In the genomic region with DNA sequence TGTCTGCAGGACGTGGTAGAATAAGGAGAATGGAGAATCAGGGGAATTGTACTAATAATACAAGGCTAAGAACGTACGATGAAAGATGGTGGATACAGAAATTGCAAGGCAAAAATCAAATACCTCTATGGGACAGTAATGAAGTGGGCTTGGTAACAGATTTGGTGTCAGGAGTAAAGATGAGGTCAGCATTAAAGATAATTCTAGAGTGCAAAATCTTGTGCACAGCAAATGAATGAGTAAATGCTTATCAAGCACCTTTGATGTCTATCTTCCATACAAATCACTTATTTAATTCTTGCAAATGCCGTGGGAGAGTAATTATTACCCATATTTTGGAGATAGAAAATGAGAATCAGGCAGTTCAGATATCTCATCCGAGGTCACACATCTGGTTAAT, we compare ENCODE assay signal across 37 cellular contexts.
"Had no signal": no experiment of that assay in that cellular context is flagged by ENCODE, and none has a peak within 500 bp of the region (broad histone marks: within the 10 kb centered on the region; RNA-seq: fewer than 3 reads in every experiment).

No MANE protein-coding gene starts in this region.

- H3K4me3 Mint-ChIP-seq: activated B cell treated with CpG ODN at 0.5 μM for 24 hours; activated CD4-positive, alpha-beta memory T cell treated with anti-CD3 and anti-CD28 coated beads for 36 hours; activated CD4-positive, alpha-beta T cell treated with anti-CD3 and anti-CD28 coated beads, Interleukin-2, amount 10 ng/mL, durations not matched to agents 24 days and 14 days; activated CD8-positive, alpha-beta T cell treated with anti-CD3 and anti-CD28 coated beads for 36 hours; activated naive CD4-positive, alpha-beta T cell treated with anti-CD3 and anti-CD28 coated beads, Interleukin-2, amount 10 ng/mL, durations not matched to agents 7 days and 5 days; activated naive CD8-positive, alpha-beta T cell treated with anti-CD3 and anti-CD28 coated beads for 36 hours; activated T-cell treated with anti-CD3 and anti-CD28 coated beads, Interleukin-2, amount 50 U/mL, for 4 hours; activated T-cell treated with anti-CD3 and anti-CD28 coated beads, Interleukin-2, amount 50 U/mL, for 72 hours; activated T-helper 1 cell treated with anti-CD3 and anti-CD28 coated beads, Interleukin-12 subunit alpha, Interleukin-12 subunit beta, Interleukin-2, Interleukin-4 antibody, amounts not matched to agents 30 ng/mL and 10 ng/mL and 1 ng/mL, durations not matched to agents 14 hours and 24 hours and 36 hours; activated T-helper 17 cell treated with anti-CD3 and anti-CD28 coated beads, Interleukin-2, amount 50 U/mL, for 72 hours; brain; central memory CD8-positive, alpha-beta T cell; T-helper 1 cell treated with Interleukin-12 subunit alpha and Interleukin-12 subunit beta and Interleukin-4 antibody, amounts not matched to agents 30 μg/mL and 1 μg/mL, for 36 hours; T-helper 2 cell treated with Interferon-gamma antibody and Interleukin-4, amounts not matched to agents 5 μg/mL and 100 μg/mL, for 36 hours had no signal

- H3K4me3 ChIP-seq: ascending aorta, cardiac muscle cell had no signal

- H3K27ac Mint-ChIP-seq: activated B cell treated with CpG ODN at 0.5 μM for 24 hours; activated CD4-positive, alpha-beta memory T cell treated with anti-CD3 and anti-CD28 coated beads for 36 hours; activated CD4-positive, alpha-beta T cell treated with anti-CD3 and anti-CD28 coated beads, Interleukin-2, amount 10 ng/mL, durations not matched to agents 24 days and 14 days; activated CD8-positive, alpha-beta T cell treated with anti-CD3 and anti-CD28 coated beads for 36 hours; activated naive CD4-positive, alpha-beta T cell treated with anti-CD3 and anti-CD28 coated beads, Interleukin-2, amount 10 ng/mL, durations not matched to agents 7 days and 5 days; activated naive CD4-positive, alpha-beta T cell treated with anti-CD3 and anti-CD28 coated beads, Interleukin-2, amount 50 U/mL, for 72 hours; activated naive CD8-positive, alpha-beta T cell treated with anti-CD3 and anti-CD28 coated beads for 36 hours; activated T-cell treated with anti-CD3 and anti-CD28 coated beads, Interleukin-2, amount 50 U/mL, for 72 hours; activated T-helper 1 cell treated with anti-CD3 and anti-CD28 coated beads, Interleukin-12 subunit alpha, Interleukin-12 subunit beta, Interleukin-2, Interleukin-4 antibody, amounts not matched to agents 30 ng/mL and 10 ng/mL and 1 ng/mL, durations not matched to agents 14 hours and 24 hours and 36 hours; activated T-helper 17 cell treated with anti-CD3 and anti-CD28 coated beads, Interleukin-2, amount 50 U/mL, for 72 hours; brain; T-helper 1 cell treated with Interleukin-12 subunit alpha and Interleukin-12 subunit beta and Interleukin-4 antibody, amounts not matched to agents 30 μg/mL and 1 μg/mL, for 36 hours; T-helper 2 cell treated with Interferon-gamma antibody and Interleukin-4, amounts not matched to agents 5 μg/mL and 100 μg/mL, for 36 hours had no signal

- H3K9me3 ChIP-seq: ascending aorta had no signal

- DNase-seq: activated B cell treated with CpG ODN at 0.5 μM for 24 hours; activated CD4-positive, alpha-beta memory T cell treated with anti-CD3 and anti-CD28 coated beads for 36 hours; activated CD4-positive, alpha-beta T cell treated with anti-CD3 and anti-CD28 coated beads for 4 hours; activated CD4-positive, alpha-beta T cell treated with anti-CD3 and anti-CD28 coated beads, Interleukin-2, amount 10 ng/mL, durations not matched to agents 24 days and 14 days; activated CD4-positive, alpha-beta T cell treated with anti-CD3 and anti-CD28 coated beads, Interleukin-2, amount 50 U/mL, for 1 hour; activated CD4-positive, alpha-beta T cell treated with anti-CD3 and anti-CD28 coated beads, Interleukin-2, amount 50 U/mL, for 4 hours; activated CD4-positive, CD25-positive, alpha-beta regulatory T cell treated with anti-CD3 and anti-CD28 coated beads, Interleukin-2, amount 50 U/mL, for 72 hours; activated CD8-positive, alpha-beta memory T cell treated with anti-CD3 and anti-CD28 coated beads, Interleukin-2, amount 50 U/mL, for 4 hours; activated CD8-positive, alpha-beta T cell treated with anti-CD3 and anti-CD28 coated beads for 36 hours; activated effector memory CD4-positive, alpha-beta T cell treated with anti-CD3 and anti-CD28 coated beads, Interleukin-2, amount 50 U/mL, for 16 hours; activated gamma-delta T cell treated with Interleukin-2 at 50 U/mL for 16 hours; activated naive CD4-positive, alpha-beta T cell treated with anti-CD3 and anti-CD28 coated beads, Interleukin-2, amount 10 ng/mL, durations not matched to agents 7 days and 5 days; activated naive CD4-positive, alpha-beta T cell treated with Interleukin-2 at 50 U/mL for 16 hours; activated naive CD8-positive, alpha-beta T cell treated with anti-CD3 and anti-CD28 coated beads for 36 hours; activated T-cell treated with anti-CD3 and anti-CD28 coated beads for 4 hours; activated T-cell treated with anti-CD3 and anti-CD28 coated beads, Interleukin-2, amount 50 U/mL, for 1 hour; activated T-cell treated with anti-CD3 and anti-CD28 coated beads, Interleukin-2, amount 50 U/mL, for 4 hours; activated T-cell treated with anti-CD3 and anti-CD28 coated beads, Interleukin-2, amount 50 U/mL, for 72 hours; amygdala; anterior cingulate cortex; caudate nucleus; cerebellar nuclear complex; T-helper 1 cell; T-helper 2 cell; T-helper 9 cell had no signal

- H3K9me3 Mint-ChIP-seq: activated T-helper 17 cell treated with anti-CD3 and anti-CD28 coated beads, Interleukin-2, amount 50 U/mL, for 72 hours had no signal

- H3K27me3 ChIP-seq: ascending aorta, cardiac muscle cell had no signal

- H3K4me1 ChIP-seq: ascending aorta had no signal

- H3K4me1 Mint-ChIP-seq: activated B cell treated with CpG ODN at 0.5 μM for 24 hours; activated naive CD4-positive, alpha-beta T cell treated with anti-CD3 and anti-CD28 coated beads, Interleukin-2, amount 10 ng/mL, durations not matched to agents 7 days and 5 days; activated naive CD8-positive, alpha-beta T cell treated with anti-CD3 and anti-CD28 coated beads for 36 hours; activated T-helper 17 cell treated with anti-CD3 and anti-CD28 coated beads, Interleukin-2, amount 50 U/mL, for 72 hours; brain had no signal

- FAIRE-seq: bronchial epithelial cell, TTC549 had no signal

- H3K36me3 ChIP-seq: cardiac muscle cell had no signal

- H3K27me3 Mint-ChIP-seq: activated B cell treated with CpG ODN at 0.5 μM for 24 hours; activated CD4-positive, alpha-beta memory T cell treated with anti-CD3 and anti-CD28 coated beads for 36 hours; activated CD4-positive, alpha-beta T cell treated with anti-CD3 and anti-CD28 coated beads, Interleukin-2, amount 10 ng/mL, durations not matched to agents 24 days and 14 days; activated CD8-positive, alpha-beta T cell treated with anti-CD3 and anti-CD28 coated beads for 36 hours; activated naive CD4-positive, alpha-beta T cell treated with anti-CD3 and anti-CD28 coated beads, Interleukin-2, amount 10 ng/mL, durations not matched to agents 7 days and 5 days; activated naive CD8-positive, alpha-beta T cell treated with anti-CD3 and anti-CD28 coated beads for 36 hours; activated T-helper 17 cell treated with anti-CD3 and anti-CD28 coated beads, Interleukin-2, amount 50 U/mL, for 72 hours; brain; central memory CD8-positive, alpha-beta T cell had no signal

- H3K27ac ChIP-seq: ascending aorta, cardiac muscle cell, VCaP had no signal

- ATAC-seq: activated CD8-positive, alpha-beta T cell treated with anti-CD3 and anti-CD28 coated beads for 36 hours; activated naive CD4-positive, alpha-beta T cell treated with anti-CD3 and anti-CD28 coated beads, Interleukin-2, amount 50 U/mL, for 72 hours; activated T-cell treated with anti-CD3 and anti-CD28 coated beads, Interleukin-2, amount 50 U/mL, for 4 hours; activated T-cell treated with anti-CD3 and anti-CD28 coated beads, Interleukin-2, amount 50 U/mL, for 72 hours; activated T-helper 17 cell treated with anti-CD3 and anti-CD28 coated beads, Interleukin-2, amount 50 U/mL, for 72 hours had no signal
